ENCODE assay signal across 8 cellular contexts in genomic region chr3:129249284-129250065, GRCh38. TPM values are rescaled to one million over a fixed set of nuclear protein-coding genes. Genes with fewer than 3 reads are reported as not detected.
DNase-seq lines count a peak whose midpoint lies in the region; ATAC-seq and TF ChIP-seq lines count a peak whose summit lies in the region.

COPG1 (plus strand) TSS chr3:129249606; CDS start chr3:129249710, 104 bp downstream.

- DNase-seq in ACHN (peak; percentile 86), NCI-H2227 (lab: John Stamatoyannopoulos, UW; ENCODE audit: unreplicated experiment) (peak; percentile 92), MCF 10A (ENCODE audit: unreplicated experiment) (peak; percentile 89)

- H3K9me3 ChIP-seq in iPS-18c (ENCODE audit: control insufficient read depth, insufficient read depth, low read length) = no peaks in the 10 kb centered on the region
- H3K9me3 ChIP-seq in skeletal muscle tissue (ENCODE audit: control insufficient read depth in 3 of 3, low read length in 3 of 3) = no peaks in the 10 kb centered on the region

- TSS peak; percentile 63 for BruUV-seq in MCF 10A (replicated peaks; lab: Mats Ljungman, UMichigan)

- H3K4me3 ChIP-seq in iPS-18c (ENCODE audit: insufficient read depth, low read depth, low read length) (peak within 1 kb of the TSS; percentile 98), skeletal muscle tissue (ENCODE audit: low read length in 3 of 3) (peak within 1 kb of the TSS; percentile 97 to 100 (median 100))

- peaks cover 47% of the 10 kb centered on the region for H3K36me3 Mint-ChIP-seq in MCF 10A (ENCODE audit: insufficient read depth, unreplicated experiment)

- H3K27ac ChIP-seq in VCaP = peak within 1 kb of the TSS; percentile 79
- H3K27ac ChIP-seq in skeletal muscle tissue (ENCODE audit: low read depth, low read length) = peak within 1 kb of the TSS; percentile 85

- peak within 1 kb of the TSS; percentile 99 to 100 (median 99) for H3K9ac ChIP-seq in skeletal muscle tissue (ENCODE audit: low read depth in 1 of 3, low read length in 3 of 3)

- intact Hi-C loops in MCF 10A (cut with micrococcal nuclease) = loop anchor here (1.0 to 10.0 kb wide), 3 partner anchors 127 to 225 kb away; partner anchors contain the start of gene RAB43

- no peaks in the 10 kb centered on the region for H3K9me3 Mint-ChIP-seq in MCF 10A (ENCODE audit: unreplicated experiment)

- H3K36me3 ChIP-seq in skeletal muscle tissue (ENCODE audit: control insufficient read depth in 3 of 3, insufficient read depth in 3 of 3, low read length in 3 of 3) = peaks cover 18 to 26% (median 20%) of the 10 kb centered on the region in 3 donors

- in situ Hi-C loops in ACHN (cut with HindIII; ENCODE audit: low pct_ligation_motif_present, low pct_unique_long_range_greater_than_20kb, low sequenced_read_pairs) = no loop called here

- CTCF ChIA-PET in MCF 10A (lab: Yijun Ruan, JAX) = interaction anchor here (0.6 to 5.5 kb wide), 7 partner anchors 12 to 437 kb away, joined by 3 to 78 read pairs (median 8); partner anchors contain the start of gene CNBP

- H3K4me1 ChIP-seq in skeletal muscle tissue (ENCODE audit: control insufficient read depth in 3 of 3, insufficient read depth in 3 of 3, low read length in 3 of 3) = peaks cover 23 to 37% (median 28%) of the 10 kb centered on the region in 3 donors

- no peaks in the 10 kb centered on the region for H3K27me3 Mint-ChIP-seq in MCF 10A (ENCODE audit: insufficient read depth, unreplicated experiment)

- no peaks in the 10 kb centered on the region for H3K27me3 ChIP-seq in skeletal muscle tissue (ENCODE audit: control insufficient read depth in 3 of 3, insufficient read depth in 3 of 3, low read length in 3 of 3)

- no peak for TF ChIP-seq CTCF in VCaP (conservative IDR thresholded peaks at IDR 0.05)
- TF ChIP-seq CTCF in MCF 10A (IDR thresholded peaks at IDR 0.05; ENCODE audit: unreplicated experiment) = no peak

- H3K27ac Mint-ChIP-seq in MCF 10A (ENCODE audit: low read depth, unreplicated experiment) = peak within 1 kb of the TSS; percentile 98

- peak within 1 kb of the TSS; percentile 93 for H3K4me3 Mint-ChIP-seq in MCF 10A (ENCODE audit: unreplicated experiment)

- POLR2A ChIA-PET in MCF 10A (lab: Yijun Ruan, JAX) = interaction anchor here (0.6 to 8.9 kb wide), 33 partner anchors 8 to 523 kb away, joined by 3 to 217 read pairs (median 6); partner anchors contain the start of genes CNBP, HMCES and RAB43

- H3K4me1 Mint-ChIP-seq in MCF 10A (ENCODE audit: insufficient read depth, unreplicated experiment) = peaks cover 27% of the 10 kb centered on the region

- peak; percentile 71 for ATAC-seq in GM18873 (IDR thresholded peaks at IDR 0.05; ENCODE audit: low FRiP score, unreplicated experiment)
- ATAC-seq in HG03139 (IDR thresholded peaks at IDR 0.05; ENCODE audit: unreplicated experiment) = peak; percentile 60

RNA-seq across cellular contexts. Expression of gene COPG1, which starts in this region (rescaled TPM):
- total RNA-seq in MCF 10A (2022) = 225 and 298 TPM in 2 replicates
- 120 TPM for total RNA-seq in skeletal muscle tissue

Comparison
In these comparisons a context has a peak if more than half of its experiments do, and no peak if none do; other contexts are left out.
1. Peak in every context shown above with its lines: DNase-seq, ATAC-seq, H3K4me3 ChIP-seq and H3K27ac ChIP-seq.